28 cellular contexts compared by ENCODE assay signal in the genomic region with DNA sequence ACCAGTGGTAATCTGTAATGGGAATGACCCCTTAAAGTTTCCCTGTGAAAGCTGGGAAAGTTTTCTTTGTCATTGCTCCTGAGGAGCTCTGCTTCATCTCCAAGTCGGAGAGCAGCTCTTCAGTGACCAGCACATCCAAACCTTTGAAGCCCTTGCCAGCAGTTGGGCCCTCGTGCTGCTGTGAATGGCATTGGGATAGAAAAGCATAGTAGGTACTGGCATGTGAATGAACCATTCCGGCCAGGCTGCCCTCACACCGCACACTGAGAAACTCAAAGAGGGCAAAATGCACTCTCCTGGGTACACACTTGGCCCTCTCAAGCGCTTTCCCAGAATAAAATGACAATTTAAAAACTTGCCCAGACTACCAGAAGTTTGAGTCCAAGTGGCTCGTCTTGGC.
"Had no signal": no experiment of that assay in that cellular context is flagged by ENCODE, and none has a peak within 500 bp of the region (broad histone marks: within the 10 kb centered on the region; RNA-seq: fewer than 3 reads in every experiment).

No MANE protein-coding gene starts in this region.

- H3K36me3 ChIP-seq: adrenal gland, cardiac muscle cell, colonic mucosa had no signal

- H3K27me3 Mint-ChIP-seq: activated CD8-positive, alpha-beta T cell treated with anti-CD3 and anti-CD28 coated beads for 36 hours; activated naive CD4-positive, alpha-beta T cell treated with anti-CD3 and anti-CD28 coated beads, Interleukin-2, amount 50 U/mL, for 24 hours; activated naive CD8-positive, alpha-beta T cell treated with anti-CD3 and anti-CD28 coated beads for 36 hours; activated naive CD8-positive, alpha-beta T cell treated with anti-CD3 and anti-CD28 coated beads, Interleukin-2, amount 50 U/mL, for 24 hours had no signal

- H3K4me3 Mint-ChIP-seq: activated CD8-positive, alpha-beta T cell treated with anti-CD3 and anti-CD28 coated beads for 36 hours; activated naive CD4-positive, alpha-beta T cell treated with anti-CD3 and anti-CD28 coated beads for 36 hours; activated naive CD4-positive, alpha-beta T cell treated with anti-CD3 and anti-CD28 coated beads, Interleukin-2, amount 50 U/mL, for 24 hours; activated naive CD8-positive, alpha-beta T cell treated with anti-CD3 and anti-CD28 coated beads for 36 hours; activated naive CD8-positive, alpha-beta T cell treated with anti-CD3 and anti-CD28 coated beads, Interleukin-2, amount 50 U/mL, for 24 hours; activated T-helper 1 cell treated with anti-CD3 and anti-CD28 coated beads, Interleukin-12 subunit alpha, Interleukin-12 subunit beta, Interleukin-2, Interleukin-4 antibody, amounts not matched to agents 30 ng/mL and 10 ng/mL and 1 ng/mL, durations not matched to agents 14 hours and 24 hours and 36 hours had no signal

- H3K4me3 ChIP-seq: adrenal gland, body of pancreas, cardiac muscle cell, colonic mucosa had no signal

- DNase-seq: activated CD4-positive, alpha-beta T cell treated with anti-CD3 and anti-CD28 coated beads for 1 hour; activated CD4-positive, alpha-beta T cell treated with anti-CD3 and anti-CD28 coated beads for 4 hours; activated CD4-positive, alpha-beta T cell treated with anti-CD3 and anti-CD28 coated beads, Interleukin-2, amount 50 U/mL, for 1 hour; activated CD4-positive, alpha-beta T cell treated with anti-CD3 and anti-CD28 coated beads, Interleukin-2, amount 50 U/mL, for 48 hours; activated CD8-positive, alpha-beta memory T cell treated with anti-CD3 and anti-CD28 coated beads for 24 hours; activated CD8-positive, alpha-beta memory T cell treated with anti-CD3 and anti-CD28 coated beads, Interleukin-2, amount 50 U/mL, for 4 hours; activated CD8-positive, alpha-beta T cell treated with anti-CD3 and anti-CD28 coated beads for 36 hours; activated effector memory CD4-positive, alpha-beta T cell treated with anti-CD3 and anti-CD28 coated beads, Interleukin-2, amount 50 U/mL, for 16 hours; activated naive CD4-positive, alpha-beta T cell treated with anti-CD3 and anti-CD28 coated beads for 36 hours; activated naive CD8-positive, alpha-beta T cell treated with anti-CD3 and anti-CD28 coated beads for 36 hours; activated naive CD8-positive, alpha-beta T cell treated with anti-CD3 and anti-CD28 coated beads, Interleukin-2, amount 50 U/mL, for 24 hours; activated T-cell treated with anti-CD3 and anti-CD28 coated beads, Interleukin-2, amount 50 U/mL, for 1 hour; activated T-cell treated with anti-CD3 and anti-CD28 coated beads, Interleukin-2, amount 50 U/mL, for 48 hours; adrenal gland; aorta; body of pancreas; central memory CD4-positive, alpha-beta T cell; cerebellar nuclear complex; colonic mucosa; effector CD8-positive, alpha-beta T cell; foreskin fibroblast; glutamatergic neuron; T-helper 2 cell had no signal

- H3K27ac Mint-ChIP-seq: activated CD8-positive, alpha-beta T cell treated with anti-CD3 and anti-CD28 coated beads for 36 hours; activated naive CD4-positive, alpha-beta T cell treated with anti-CD3 and anti-CD28 coated beads for 36 hours; activated naive CD4-positive, alpha-beta T cell treated with anti-CD3 and anti-CD28 coated beads, Interleukin-2, amount 50 U/mL, for 24 hours; activated naive CD8-positive, alpha-beta T cell treated with anti-CD3 and anti-CD28 coated beads for 36 hours; activated naive CD8-positive, alpha-beta T cell treated with anti-CD3 and anti-CD28 coated beads, Interleukin-2, amount 50 U/mL, for 24 hours; activated T-helper 1 cell treated with anti-CD3 and anti-CD28 coated beads, Interleukin-12 subunit alpha, Interleukin-12 subunit beta, Interleukin-2, Interleukin-4 antibody, amounts not matched to agents 30 ng/mL and 10 ng/mL and 1 ng/mL, durations not matched to agents 14 hours and 24 hours and 36 hours; activated T-helper 2 cell treated with anti-CD3 and anti-CD28 coated beads, Interferon-gamma antibody, Interleukin-2, Interleukin-4, amounts not matched to agents 10 μg/mL and 5 μg/mL and 100 μg/mL, durations not matched to agents 14 hours and 24 hours and 36 hours had no signal

- H3K4me1 Mint-ChIP-seq: activated naive CD4-positive, alpha-beta T cell treated with anti-CD3 and anti-CD28 coated beads, Interleukin-2, amount 50 U/mL, for 24 hours; activated naive CD8-positive, alpha-beta T cell treated with anti-CD3 and anti-CD28 coated beads for 36 hours; activated naive CD8-positive, alpha-beta T cell treated with anti-CD3 and anti-CD28 coated beads, Interleukin-2, amount 50 U/mL, for 24 hours had no signal

- H3K27ac ChIP-seq: adrenal gland, body of pancreas, cardiac muscle cell, colonic mucosa had no signal

- H3K4me1 ChIP-seq: adrenal gland, body of pancreas, colonic mucosa had no signal

- ATAC-seq: activated CD8-positive, alpha-beta T cell treated with anti-CD3 and anti-CD28 coated beads for 36 hours; activated naive CD8-positive, alpha-beta T cell treated with anti-CD3 and anti-CD28 coated beads, Interleukin-2, amount 50 U/mL, for 24 hours; body of pancreas; esophagus mucosa had no signal

- H3K27me3 ChIP-seq: adrenal gland, body of pancreas, cardiac muscle cell, colonic mucosa had no signal

- H3K36me3 Mint-ChIP-seq: activated naive CD4-positive, alpha-beta T cell treated with anti-CD3 and anti-CD28 coated beads, Interleukin-2, amount 50 U/mL, for 24 hours; activated naive CD8-positive, alpha-beta T cell treated with anti-CD3 and anti-CD28 coated beads for 36 hours had no signal
